In the genomic region with DNA sequence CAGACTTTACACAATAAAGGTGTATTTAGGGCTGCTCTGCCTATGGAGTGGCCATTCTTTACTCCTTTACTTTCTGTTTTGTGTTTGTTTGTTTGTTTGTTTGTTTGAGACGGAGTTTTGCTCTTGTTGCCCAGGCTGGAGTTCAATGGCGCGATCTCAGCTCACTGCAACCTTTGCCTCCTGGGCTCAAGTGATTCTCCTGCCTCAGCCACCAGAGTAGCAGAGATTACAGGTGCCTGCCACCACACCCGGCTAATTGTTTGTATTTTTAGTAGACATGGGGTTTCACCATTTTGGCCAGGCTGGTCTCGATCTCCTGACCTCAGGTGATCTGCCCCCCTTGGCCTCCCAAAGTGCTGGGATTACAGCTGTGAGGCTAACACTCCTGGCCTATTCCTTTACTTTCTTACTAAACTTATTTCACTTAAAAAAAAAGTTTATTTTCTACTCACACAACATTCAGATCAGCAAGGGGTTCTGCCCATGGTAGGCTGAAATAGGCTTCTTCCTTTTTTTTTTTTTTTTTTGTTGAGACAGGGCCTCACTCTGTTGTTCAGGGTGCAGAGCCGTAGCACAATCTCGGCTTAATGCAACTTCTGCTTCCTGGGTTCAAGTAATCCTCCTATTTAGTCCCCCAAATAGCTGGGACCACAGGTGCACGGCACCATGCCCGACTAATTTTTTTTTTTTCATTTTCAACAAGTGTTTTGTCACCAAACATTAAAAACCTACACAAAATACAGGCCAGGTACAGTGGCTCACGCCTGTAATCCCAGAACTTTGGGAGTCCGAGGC, we compare ENCODE assay signal across 2 cellular contexts. TPM values are rescaled to one million over a fixed set of nuclear protein-coding genes. Genes with fewer than 3 reads are reported as not detected.
"Had no signal": no experiment of that assay in that cellular context is flagged by ENCODE, and none has a peak within 500 bp of the region (broad histone marks: within the 10 kb centered on the region; RNA-seq: fewer than 3 reads in every experiment).

No MANE protein-coding gene starts in this region.

RNA-seq across cellular contexts. Expression of a gene that starts 15.5 kb away (rescaled TPM):
- total RNA-seq: HepG2, HFFc6 had no signal
